ENCODE assay signal across 1 cellular context in genomic region chr17:4162366-4162765, GRCh38.
TF ChIP-seq lines count a peak whose summit lies in the region.

No MANE protein-coding gene starts in this region.

TF ChIP-seq in K562, 482 proteins besides CTCF, POLR2A, EP300 and RAD21:
- TF ChIP-seq SREBF1 (IDR thresholded peaks at IDR 0.05; ENCODE audit: borderline replicate concordance, low read depth, low read length) (no peak), ETV1 (tag; conservative IDR thresholded peaks at IDR 0.05; ENCODE audit: low read depth) (no peak), TBP (optimal IDR thresholded peaks at IDR 0.05; ENCODE audit: low read depth, low read length) (no peak), ZNF644 (tag; IDR thresholded peaks at IDR 0.05; ENCODE audit: low read depth) (no peak), ZKSCAN1 (IDR thresholded peaks at IDR 0.05; ENCODE audit: low read depth, low read length) (no peak), ZNF174 (CRISPR knock-in tag; IDR thresholded peaks at IDR 0.05) (no peak)
